18 cellular contexts compared by ENCODE assay signal in genomic region chr5:141805874-141806273, GRCh38.
DNase-seq lines count a peak whose midpoint lies in the region; ATAC-seq and TF ChIP-seq lines count a peak whose summit lies in the region.
"Had no signal": no experiment of that assay in that cellular context is flagged by ENCODE, and none has a peak within 500 bp of the region (broad histone marks: within the 10 kb centered on the region; RNA-seq: fewer than 3 reads in every experiment).

No MANE protein-coding gene starts in this region.

- no peaks in the 10 kb centered on the region for H3K9me2 ChIP-seq in PC-3 (replicated peaks; ENCODE audit: low read length)

- H3K36me3 ChIP-seq in RWPE2 (ENCODE audit: low read depth) (no peaks in the 10 kb centered on the region), stomach (no peaks in the 10 kb centered on the region), PC-3 (ENCODE audit: low read depth, low read length) (no peaks in the 10 kb centered on the region)
- H3K36me3 ChIP-seq: esophagus squamous epithelium had no signal

- intact Hi-C loops in stomach (cut with DNase I; ENCODE audit: low total_unique reads) (loop anchor here (10.0 kb wide), 1 partner anchor 91 kb away; no protein-coding TSS in a partner anchor), PC-3 (cut with micrococcal nuclease) (no loop called here)

- no peak for TF ChIP-seq EP300 in stomach (IDR thresholded peaks at IDR 0.05)

- H3K79me2 ChIP-seq in PC-3 (ENCODE audit: low read length) = no peaks in the 10 kb centered on the region

- H3K27me3 ChIP-seq in RWPE2 (ENCODE audit: insufficient read depth, poor library complexity, severe bottlenecking) = no peaks in the 10 kb centered on the region
- H3K27me3 ChIP-seq in stomach = peaks cover 0 to 87% (median 0%) of the 10 kb centered on the region in 3 donors
- no peaks in the 10 kb centered on the region for H3K27me3 ChIP-seq in PC-3 (ENCODE audit: low read length)

- H3F3A ChIP-seq in PC-3 (ENCODE audit: low read length, unreplicated experiment) = no peaks in the 10 kb centered on the region

- H3K27ac ChIP-seq in RWPE2 (ENCODE audit: poor library complexity, severe bottlenecking) = no peak overlapping the region
- H3K27ac ChIP-seq in stomach = peak overlapping the region in 4 of 5 donors; percentile 6 to 68 (median 46)
- no peak overlapping the region for H3K27ac ChIP-seq in PC-3 (ENCODE audit: low read length)
- H3K27ac ChIP-seq: VCaP had no signal

- H3K9me3 ChIP-seq in RWPE2 (ENCODE audit: severe bottlenecking) = no peaks in the 10 kb centered on the region
- H3K9me3 ChIP-seq in stomach = no peaks in the 10 kb centered on the region
- no peaks in the 10 kb centered on the region for H3K9me3 ChIP-seq in PC-3 (ENCODE audit: low read length)
- H3K9me3 ChIP-seq: esophagus squamous epithelium, mucosa of descending colon had no signal

- TF ChIP-seq CTCF in RWPE2 (IDR thresholded peaks at IDR 0.05; ENCODE audit: poor library complexity, severe bottlenecking) (no peak), stomach (IDR thresholded peaks at IDR 0.05) (no peak), PC-3 (conservative IDR thresholded peaks at IDR 0.05; ENCODE audit: low read depth, low read length) (no peak)

- no peaks in the 10 kb centered on the region for H4K20me1 ChIP-seq in PC-3 (ENCODE audit: low read length)

- WGBS in stomach, 5 donors = 68 to 77% (median 71%) methylated on average over 4 to 6 of the region's 6 CpGs

- DNase-seq in RWPE2 (ENCODE audit: low spot score) = no peak
- DNase-seq in left lobe of liver (ENCODE audit: low spot score) = no peak
- DNase-seq in stomach = no peak
- DNase-seq in DMS 273 treated with DMSO at 0.1 percent for 48 hours (lab: John Stamatoyannopoulos, UW) = no peak
- no peak for DNase-seq in PC-3
- DNase-seq: activated CD4-positive, alpha-beta T cell treated with anti-CD3 and anti-CD28 coated beads, Interleukin-2, amount 50 U/mL, for 48 hours; activated naive CD4-positive, alpha-beta T cell treated with anti-CD3 and anti-CD28 coated beads, Interleukin-2, amount 50 U/mL, for 16 hours; CD8-positive, alpha-beta memory T cell; DMS79 treated with DMSO at 0.1 percent for 48 hours; esophagus squamous epithelium; GOT3; islet precursor cell; mucosa of descending colon; NCI-H1694 treated with DMSO at 0.1 percent for 48 hours had no signal

- POLR2A ChIA-PET in PC-3 (lab: Charles Lee; ENCODE audit: unreplicated experiment) = interaction anchor here (0.5 kb wide), 1 partner anchor 11 kb away, joined by 3 read pairs; no protein-coding TSS in a partner anchor

- H3K4me1 ChIP-seq in RWPE2 (ENCODE audit: insufficient read depth, poor library complexity, severe bottlenecking) (no peaks in the 10 kb centered on the region), stomach (no peaks in the 10 kb centered on the region), PC-3 (ENCODE audit: insufficient read depth, low read length) (no peaks in the 10 kb centered on the region)

- CTCF ChIA-PET in PC-3 (lab: Charles Lee) = interaction anchor here (0.5 to 0.6 kb wide), 2 partner anchors 14 to 27 kb away, joined by 3 to 6 read pairs; no protein-coding TSS in a partner anchor

- TF ChIP-seq POLR2A in stomach (IDR thresholded peaks at IDR 0.05) = no peak

- H3K4me3 ChIP-seq in RWPE2 (ENCODE audit: severe bottlenecking) = no peak overlapping the region
- no peak overlapping the region for H3K4me3 ChIP-seq in stomach
- H3K4me3 ChIP-seq in PC-3 (ENCODE audit: low read length) = no peak overlapping the region
- H3K4me3 ChIP-seq: esophagus squamous epithelium, mucosa of descending colon had no signal

- H2AFZ ChIP-seq in PC-3 (ENCODE audit: low read length) = no peak overlapping the region

- no TSS peak for BruUV-seq in PC-3 (replicated peaks; lab: Mats Ljungman, UMichigan)

- no peak overlapping the region for H3K4me2 ChIP-seq in PC-3 (ENCODE audit: low read length)

- peak; percentile 58 for ATAC-seq in RWPE2 (ENCODE audit: low read depth)
- ATAC-seq in esophagus mucosa = peak; percentile 66
- ATAC-seq in left lobe of liver = peak; percentile 70
- no peak for ATAC-seq in PC-3
- no peak for ATAC-seq in HG03342 (IDR thresholded peaks at IDR 0.05; ENCODE audit: unreplicated experiment)
- ATAC-seq in HG03196 (IDR thresholded peaks at IDR 0.05; ENCODE audit: unreplicated experiment) = no peak
- ATAC-seq: mucosa of descending colon had no signal

- H3K9ac ChIP-seq in PC-3 (ENCODE audit: low read length) = no peak overlapping the region

Comparison
In these comparisons a context has a peak if more than half of its experiments do, and no peak if none do; other contexts are left out.
1. ATAC-seq: peak in RWPE2 (single experiment), esophagus mucosa (single experiment) and left lobe of liver (single experiment); none in PC-3 (single experiment), HG03342 (single experiment) and HG03196 (single experiment).
2. H3K27ac ChIP-seq: peak in stomach (4 of 5); none in RWPE2 (single experiment) and PC-3 (single experiment).